In genomic region chr1:226912587-226913176, GRCh38 we compare ENCODE assay signal across 8 cellular contexts. TPM values are rescaled to one million over a fixed set of nuclear protein-coding genes. Genes with fewer than 3 reads are reported as not detected.
DNase-seq lines count a peak whose midpoint lies in the region; ATAC-seq and TF ChIP-seq lines count a peak whose summit lies in the region.

No MANE protein-coding gene starts in this region.

- no peaks in the 10 kb centered on the region for H3K9me3 Mint-ChIP-seq in CD4-positive, alpha-beta memory T cell

- no peaks in the 10 kb centered on the region for H3K36me3 ChIP-seq in CD4-positive, alpha-beta memory T cell (ENCODE audit: insufficient read depth, low read length)
- H3K36me3 ChIP-seq in prostate gland: no peaks in the 10 kb centered on the region

- POLR2A ChIA-PET in CD4-positive, alpha-beta memory T cell (lab: Charles Lee; ENCODE audit: partially characterized antibody): interaction anchor here (3.0 kb wide), 1 partner anchor 27 kb away, joined by 18 read pairs; the partner anchor contains the start of gene COQ8A

- intact Hi-C loops in CD4-positive, alpha-beta memory T cell (cut with micrococcal nuclease): loop anchor here (5.0 kb wide), 1 partner anchor 630 kb away; no protein-coding TSS in a partner anchor
- intact Hi-C loops in prostate gland (cut with DNase I): loop anchor here (10.0 kb wide), 1 partner anchor 402 kb away; the partner anchor contains the start of gene CDC42BPA

- no peaks in the 10 kb centered on the region for H3K4me1 Mint-ChIP-seq in CD4-positive, alpha-beta memory T cell

- CTCF ChIA-PET in CD4-positive, alpha-beta memory T cell (lab: Charles Lee; ENCODE audit: partially characterized antibody): interaction anchor here (0.9 to 1.5 kb wide), 5 partner anchors 10 to 79 kb away, joined by 3 to 7 read pairs (median 4); partner anchors contain the start of gene COQ8A

- no peaks in the 10 kb centered on the region for H3K27me3 ChIP-seq in CD4-positive, alpha-beta memory T cell (ENCODE audit: insufficient read depth, low read length)
- H3K27me3 ChIP-seq in prostate gland (replicated peaks; ENCODE audit: insufficient read depth): no peaks in the 10 kb centered on the region

- DNase-seq in CD4-positive, alpha-beta memory T cell: peak in 4 of 5 donors; percentile 9 to 14 (median 12)
- DNase-seq in NCI-H2029 (lab: John Stamatoyannopoulos, UW): peak; percentile 40
- peak; percentile 43 for DNase-seq in activated T-cell treated with anti-CD3 and anti-CD28 coated beads, Interleukin-2, amount 50 U/mL, for 1 hour
- peak; percentile 23 for DNase-seq in glomerular visceral epithelial cell (ENCODE audit: extremely low spot score)
- DNase-seq in prostate gland (ENCODE audit: low spot score): peak; percentile 49
- no peak for DNase-seq in AML-193 (lab: John Stamatoyannopoulos, UW)

- no peak overlapping the region for H3K27ac ChIP-seq in CD4-positive, alpha-beta memory T cell (ENCODE audit: low read depth, low read length)
- no peak overlapping the region for H3K27ac ChIP-seq in prostate gland

- H3K27ac Mint-ChIP-seq in CD4-positive, alpha-beta memory T cell: no peak overlapping the region

- no peaks in the 10 kb centered on the region for H3K27me3 Mint-ChIP-seq in CD4-positive, alpha-beta memory T cell

- no peaks in the 10 kb centered on the region for H3K4me1 ChIP-seq in CD4-positive, alpha-beta memory T cell (ENCODE audit: insufficient read depth, low read length)
- H3K4me1 ChIP-seq in prostate gland (replicated peaks): no peaks in the 10 kb centered on the region

- TF ChIP-seq CTCF in prostate gland (IDR thresholded peaks at IDR 0.05): peak; percentile 11 to 69 (median 63)

- ATAC-seq in GM21367 (IDR thresholded peaks at IDR 0.05; ENCODE audit: unreplicated experiment) (peak; percentile 57), GM18517 (IDR thresholded peaks at IDR 0.05; ENCODE audit: unreplicated experiment) (no peak)

- WGBS in prostate gland: 37% methylated on average over 13 of the region's 13 CpGs

- TF ChIP-seq POLR2A in prostate gland (IDR thresholded peaks at IDR 0.05): no peak

- no peaks in the 10 kb centered on the region for H3K36me3 Mint-ChIP-seq in CD4-positive, alpha-beta memory T cell

- no peak overlapping the region for H3K4me3 Mint-ChIP-seq in CD4-positive, alpha-beta memory T cell

- H3K9me3 ChIP-seq in CD4-positive, alpha-beta memory T cell (ENCODE audit: control insufficient read depth in 1 of 2, low read length in 2 of 2): no peaks in the 10 kb centered on the region
- H3K9me3 ChIP-seq in prostate gland: no peaks in the 10 kb centered on the region

- H3K4me3 ChIP-seq in CD4-positive, alpha-beta memory T cell (ENCODE audit: low read length in 2 of 2): no peak overlapping the region
- H3K4me3 ChIP-seq in prostate gland: no peak overlapping the region

RNA-seq across cellular contexts. Expression of gene COQ8A, which starts 27.4 kb away (rescaled TPM):
- 10 to 100 TPM; 69.2 to 70.7 TPM for total RNA-seq in CD4-positive, alpha-beta memory T cell
- polyA plus RNA-seq in CD4-positive, alpha-beta memory T cell: 10 to 100 TPM; 43.5 to 49.4 TPM
- 10 to 100 TPM; 61.8 to 66.1 TPM for total RNA-seq in prostate gland

RNA-seq across cellular contexts. Expression of gene PSEN2, which starts 42.3 kb away (rescaled TPM):
- 1 to 10 TPM; 3.5 to 3.7 TPM for total RNA-seq in CD4-positive, alpha-beta memory T cell
- 1 to 10 TPM; 4.0 to 4.9 TPM for polyA plus RNA-seq in CD4-positive, alpha-beta memory T cell
- total RNA-seq in prostate gland: 10 to 100 TPM; 45.3 to 78.3 TPM

Comparison
In these comparisons a context has a peak if more than half of its experiments do, and no peak if none do; other contexts are left out.
1. DNase-seq: peak in CD4-positive, alpha-beta memory T cell (4 of 5), NCI-H2029 (single experiment), activated T-cell treated with anti-CD3 and anti-CD28 coated beads, Interleukin-2, amount 50 U/mL, for 1 hour (single experiment), glomerular visceral epithelial cell (single experiment) and prostate gland (single experiment); none in AML-193 (0 of 2).
2. RNA of gene PSEN2, which starts 42.3 kb away (total RNA-seq): 45.3 to 78.3 TPM in prostate gland; 3.5 to 3.7 TPM in CD4-positive, alpha-beta memory T cell; every median in the first group is over 4 times any median in the second.